ENCODE assay signal across 19 cellular contexts in genomic region chr7:107803009-107803581, GRCh38. TPM values are rescaled to one million over a fixed set of nuclear protein-coding genes. Genes with fewer than 3 reads are reported as not detected.
DNase-seq lines count a peak whose midpoint lies in the region; ATAC-seq, FAIRE-seq and TF ChIP-seq lines count a peak whose summit lies in the region.
"Had no signal": no experiment of that assay in that cellular context is flagged by ENCODE, and none has a peak within 500 bp of the region (broad histone marks: within the 10 kb centered on the region; RNA-seq: fewer than 3 reads in every experiment).

SLC26A3 (minus strand) TSS chr7:107803223; CDS start chr7:107794509, 8,714 bp downstream.

- FAIRE-seq in small intestine (lab: Jason Lieb, UNC), result peak; percentile 68
- FAIRE-seq: GM12878, HepG2, HTR-8/SVneo had no signal

- no peaks in the 10 kb centered on the region for H3F3A ChIP-seq in GM23338 (replicated peaks; ENCODE audit: low read depth)

- TF ChIP-seq CTCF in GM23338 (conservative IDR thresholded peaks at IDR 0.05; ENCODE audit: low read depth in 2 of 2) (no peak), WERI-Rb-1 (IDR thresholded peaks at IDR 0.05; ENCODE audit: low read depth, low read length) (no peak), osteocyte (IDR thresholded peaks at IDR 0.05) (no peak)

- no peaks in the 10 kb centered on the region for H3K4me1 ChIP-seq in GM23338 (ENCODE audit: insufficient read depth)
- H3K4me1 ChIP-seq in small intestine (ENCODE audit: control insufficient read depth in 2 of 2, insufficient read depth in 1 of 2, low read depth in 1 of 2, low read length in 1 of 2), result peaks cover 0 to 3% of the 10 kb centered on the region in 2 donors
- H3K4me1 ChIP-seq: BLaER1 treated with 17β-estradiol and CSF1 and Interleukin-3, amounts not matched to agents 10 nM and 100 nM had no signal

- no peak within 1 kb of the TSS for H3K27ac Mint-ChIP-seq in GM23338
- H3K27ac Mint-ChIP-seq in osteocyte (ENCODE audit: unreplicated experiment), result no peak within 1 kb of the TSS
- H3K27ac Mint-ChIP-seq: CD4-positive, alpha-beta T cell; H9 had no signal

- H3K27ac ChIP-seq in GM23338 (ENCODE audit: low read depth) (no peak within 1 kb of the TSS), WERI-Rb-1 (peak within 1 kb of the TSS; percentile 22; the same call in 1 of the 2 replicates), small intestine (ENCODE audit: low read depth in 1 of 2, low read length in 1 of 2) (peak within 1 kb of the TSS in 1 of 2 donors; percentile 55)
- H3K27ac ChIP-seq: BLaER1 treated with 17β-estradiol and CSF1 and Interleukin-3, amounts not matched to agents 10 nM and 100 nM had no signal

- DNase-seq in GM23338 (ENCODE audit: low spot score) (no peak), WERI-Rb-1 (no peak), mucosa of gallbladder (ENCODE audit: low spot score) (peak; percentile 14), small intestine (peak; percentile 91), osteocyte (ENCODE audit: extremely low spot score, unreplicated experiment) (no peak)
- DNase-seq in activated CD4-positive, alpha-beta T cell treated with anti-CD3 and anti-CD28 coated beads for 1 hour, result no peak
- DNase-seq: ACHN; Calu3; CD4-positive, alpha-beta T cell; DMS 273 treated with DMSO at 0.1 percent for 48 hours; GOT3; H9 had no signal

- H3K4me2 ChIP-seq in GM23338, result no peak within 1 kb of the TSS
- H3K4me2 ChIP-seq: BLaER1 treated with 17β-estradiol and CSF1 and Interleukin-3, amounts not matched to agents 10 nM and 100 nM had no signal

- ATAC-seq in GM23338, result no peak
- no peak for ATAC-seq in HG03280 (IDR thresholded peaks at IDR 0.05; ENCODE audit: unreplicated experiment)
- ATAC-seq: GM12878, HepG2 had no signal

- H3K4me3 Mint-ChIP-seq in GM23338, result no peak within 1 kb of the TSS
- no peak within 1 kb of the TSS for H3K4me3 Mint-ChIP-seq in osteocyte (ENCODE audit: unreplicated experiment)
- H3K4me3 Mint-ChIP-seq: CD4-positive, alpha-beta T cell; H9 had no signal

- H3K4me3 ChIP-seq in GM23338 (no peak within 1 kb of the TSS), WERI-Rb-1 (ENCODE audit: low read depth, low read length) (no peak within 1 kb of the TSS), small intestine (ENCODE audit: low read depth in 1 of 2, low read length in 2 of 2) (peak within 1 kb of the TSS in 1 of 2 donors; percentile 68)
- H3K4me3 ChIP-seq: BLaER1 treated with 17β-estradiol and CSF1 and Interleukin-3, amounts not matched to agents 10 nM and 100 nM; GM12878 had no signal

- H4K20me1 ChIP-seq in GM23338 (replicated peaks; ENCODE audit: insufficient read depth), result no peaks in the 10 kb centered on the region
- H4K20me1 ChIP-seq: BLaER1 treated with 17β-estradiol and CSF1 and Interleukin-3, amounts not matched to agents 10 nM and 100 nM had no signal

- H3K9me3 Mint-ChIP-seq in GM23338 (no peaks in the 10 kb centered on the region), osteocyte (ENCODE audit: unreplicated experiment) (no peaks in the 10 kb centered on the region)
- H3K9me3 Mint-ChIP-seq: CD4-positive, alpha-beta T cell; H9 had no signal

- 9 to 50% (median 24%) methylated on average over 2 of the region's 2 CpGs for WGBS in small intestine, 3 donors

- H3K36me3 ChIP-seq in GM23338 (ENCODE audit: insufficient read depth) (no peaks in the 10 kb centered on the region), WERI-Rb-1 (no peaks in the 10 kb centered on the region), small intestine (ENCODE audit: control insufficient read depth in 2 of 2, insufficient read depth in 2 of 2, low read length in 2 of 2) (peaks cover 0 to 2% of the 10 kb centered on the region in 2 donors)
- H3K36me3 ChIP-seq: BLaER1 treated with 17β-estradiol and CSF1 and Interleukin-3, amounts not matched to agents 10 nM and 100 nM had no signal

- no peaks in the 10 kb centered on the region for H3K79me2 ChIP-seq in GM23338 (replicated peaks; ENCODE audit: insufficient read depth)

- H3K9me3 ChIP-seq in WERI-Rb-1 (ENCODE audit: severe bottlenecking) (no peaks in the 10 kb centered on the region), small intestine (ENCODE audit: control insufficient read depth, low read depth) (no peaks in the 10 kb centered on the region)
- H3K9me3 ChIP-seq: BLaER1 treated with 17β-estradiol and CSF1 and Interleukin-3, amounts not matched to agents 10 nM and 100 nM had no signal

- H3K36me3 Mint-ChIP-seq in GM23338 (ENCODE audit: low read depth), result no peaks in the 10 kb centered on the region
- H3K36me3 Mint-ChIP-seq in osteocyte (ENCODE audit: unreplicated experiment), result no peaks in the 10 kb centered on the region

- H3K9me2 ChIP-seq in GM23338 (ENCODE audit: insufficient read depth), result no peaks in the 10 kb centered on the region

- H3K27me3 Mint-ChIP-seq in GM23338 (ENCODE audit: insufficient read depth, low read depth, poor library complexity) (no peaks in the 10 kb centered on the region), osteocyte (ENCODE audit: unreplicated experiment) (peaks cover 50% of the 10 kb centered on the region)
- H3K27me3 Mint-ChIP-seq: CD4-positive, alpha-beta T cell had no signal

- H3K4me1 Mint-ChIP-seq in GM23338 (no peaks in the 10 kb centered on the region), osteocyte (ENCODE audit: unreplicated experiment) (no peaks in the 10 kb centered on the region)
- H3K4me1 Mint-ChIP-seq: H9 had no signal

- peak within 1 kb of the TSS; percentile 83; the same call in 1 of the 2 replicates for H2AFZ ChIP-seq in GM23338

- H3K27me3 ChIP-seq in GM23338 (ENCODE audit: insufficient read depth) (no peaks in the 10 kb centered on the region), WERI-Rb-1 (ENCODE audit: insufficient read depth, low read depth, severe bottlenecking) (no peaks in the 10 kb centered on the region), small intestine (ENCODE audit: control insufficient read depth in 2 of 2, insufficient read depth in 2 of 2, low read length in 2 of 2) (no peaks in the 10 kb centered on the region)
- H3K27me3 ChIP-seq: BLaER1 treated with 17β-estradiol and CSF1 and Interleukin-3, amounts not matched to agents 10 nM and 100 nM had no signal

TF ChIP-seq in GM23338, 12 proteins besides CTCF, POLR2A, EP300 and RAD21 (continues in another document):
- no peak for TF ChIP-seq CREB1 (CRISPR knock-in tag; IDR thresholded peaks at IDR 0.05; ENCODE audit: low read depth)
- no peak for TF ChIP-seq JUNB (IDR thresholded peaks at IDR 0.05; ENCODE audit: unreplicated experiment)
- no peak for TF ChIP-seq REST (IDR thresholded peaks at IDR 0.05; ENCODE audit: unreplicated experiment)
- no peak for TF ChIP-seq ETS1 (IDR thresholded peaks at IDR 0.05)

RNA-seq across cellular contexts. Expression of gene SLC26A3, which starts in this region (rescaled TPM):
- total RNA-seq in GM23338 (2014; rRNA removed; shearing (Covaris generic)), result not detected in 2 replicates
- polyA plus RNA-seq in GM23338 (2016; fragmentation: Nextera tagmentation; extraction: Ambion mirVana) (not detected in 2 replicates), small intestine (100 to 1,000 TPM in 1 of 3 donors, 10 to 100 TPM in 2; 56.0 to 122 (median 70.7) TPM)
- total RNA-seq in mucosa of gallbladder (856 TPM), osteocyte (not detected in 2 replicates)
- total RNA-seq: A172; Calu3; CD4-positive, alpha-beta T cell; Daoy; H9 had no signal
- polyA plus RNA-seq: GM12878 had no signal

Comparison
In these comparisons a context has a peak if more than half of its experiments do, and no peak if none do; other contexts are left out.
1. RNA of gene SLC26A3 (total RNA-seq): 856 TPM in mucosa of gallbladder (single experiment); not detected in GM23338 and not detected in osteocyte; every median in the first group is over 100 times any median in the second.
2. RNA of gene SLC26A3 (polyA plus RNA-seq): 56.0 to 122 TPM in small intestine; not detected in GM23338; every median in the first group is over 10 times any median in the second.
3. DNase-seq: peak in mucosa of gallbladder (single experiment) and small intestine (single experiment); none in GM23338 (single experiment), WERI-Rb-1 (single experiment), activated CD4-positive, alpha-beta T cell treated with anti-CD3 and anti-CD28 coated beads for 1 hour (single experiment) and osteocyte (single experiment).